In genomic region chr3:50192689-50193141, GRCh38 we compare ENCODE assay signal across 8 cellular contexts. TPM values are rescaled to one million over a fixed set of nuclear protein-coding genes. Genes with fewer than 3 reads are reported as not detected.
DNase-seq lines count a peak whose midpoint lies in the region; ATAC-seq and TF ChIP-seq lines count a peak whose summit lies in the region.

No MANE protein-coding gene starts in this region.

- TF ChIP-seq POLR2A in transverse colon (IDR thresholded peaks at IDR 0.05): no peak

- H3K9me3 ChIP-seq in CD4-positive, CD25-positive, alpha-beta regulatory T cell (ENCODE audit: control insufficient read depth in 2 of 2, low read length in 2 of 2): no peaks in the 10 kb centered on the region
- no peaks in the 10 kb centered on the region for H3K9me3 ChIP-seq in transverse colon

- H3K4me3 ChIP-seq in CD4-positive, CD25-positive, alpha-beta regulatory T cell (ENCODE audit: low read depth, low read length): no peak overlapping the region
- no peak overlapping the region for H3K4me3 ChIP-seq in transverse colon

- H3K4me1 ChIP-seq in CD4-positive, CD25-positive, alpha-beta regulatory T cell (ENCODE audit: control insufficient read depth, insufficient read depth, low read length, poor library complexity, severe bottlenecking): peaks cover 25% of the 10 kb centered on the region
- peaks cover 0 to 20% (median 15%) of the 10 kb centered on the region in 4 donors for H3K4me1 ChIP-seq in transverse colon

- H3K27ac ChIP-seq in CD4-positive, CD25-positive, alpha-beta regulatory T cell (ENCODE audit: insufficient read depth, low read length, poor library complexity, severe bottlenecking): no peak overlapping the region
- H3K27ac ChIP-seq in transverse colon: no peak overlapping the region

- H3K36me3 Mint-ChIP-seq in CD4-positive, CD25-positive, alpha-beta regulatory T cell: no peaks in the 10 kb centered on the region
- no peaks in the 10 kb centered on the region for H3K36me3 Mint-ChIP-seq in osteocyte (ENCODE audit: unreplicated experiment)

- H3K27me3 Mint-ChIP-seq in CD4-positive, CD25-positive, alpha-beta regulatory T cell: peaks cover 33% of the 10 kb centered on the region
- H3K27me3 Mint-ChIP-seq in osteocyte (ENCODE audit: unreplicated experiment): peaks cover 13% of the 10 kb centered on the region

- no peaks in the 10 kb centered on the region for H3K27me3 ChIP-seq in CD4-positive, CD25-positive, alpha-beta regulatory T cell (ENCODE audit: control insufficient read depth, insufficient read depth, low read length)
- H3K27me3 ChIP-seq in transverse colon: peaks cover 40% of the 10 kb centered on the region

- peak; percentile 43 to 50 for ATAC-seq in CD4-positive, CD25-positive, alpha-beta regulatory T cell (ENCODE audit: low read depth in 2 of 2)
- ATAC-seq in GM21515 (IDR thresholded peaks at IDR 0.05; ENCODE audit: unreplicated experiment): no peak

- in situ Hi-C loops in transverse colon (cut with MboI; ENCODE audit: low pct_ligation_motif_present in 1 of 4, low pct_unique_long_range_greater_than_20kb in 1 of 4, low sequenced_read_pairs in 3 of 4): loop anchor here in 3 of 4 donors (5.0 to 10.0 kb wide), 3 partner anchors 35 to 80 kb away; no protein-coding TSS in a partner anchor

- peak overlapping the region in 2 of 3 donors; percentile 45 to 80 for H3K27ac Mint-ChIP-seq in CD4-positive, CD25-positive, alpha-beta regulatory T cell
- H3K27ac Mint-ChIP-seq in osteocyte (ENCODE audit: unreplicated experiment): no peak overlapping the region

- 20% methylated on average over 21 of the region's 21 CpGs; no CpG with 5 or more reads in 1 of the 2 donors for WGBS in transverse colon (ENCODE audit: low coverage in 1 of 2), 2 donors

- H3K9me3 Mint-ChIP-seq in CD4-positive, CD25-positive, alpha-beta regulatory T cell: peaks cover 0 to 1% (median 0%) of the 10 kb centered on the region in 7 donors
- H3K9me3 Mint-ChIP-seq in osteocyte (ENCODE audit: unreplicated experiment): no peaks in the 10 kb centered on the region

- peak; percentile 70 to 83 (median 78) for DNase-seq in CD4-positive, CD25-positive, alpha-beta regulatory T cell
- DNase-seq in HT-29 (ENCODE audit: low spot score) (peak; percentile 73), SHP77 (lab: John Stamatoyannopoulos, UW) (peak; percentile 22 to 30), foreskin melanocyte (peak; percentile 19), osteocyte (ENCODE audit: extremely low spot score, unreplicated experiment) (peak; percentile 91), transverse colon (peak; percentile 78)
- peak; percentile 71 for DNase-seq in activated effector memory CD4-positive, alpha-beta T cell treated with Interleukin-2 at 50 U/mL for 16 hours

- no peaks in the 10 kb centered on the region for H3K36me3 ChIP-seq in CD4-positive, CD25-positive, alpha-beta regulatory T cell (ENCODE audit: control insufficient read depth, insufficient read depth, low read length)
- H3K36me3 ChIP-seq in transverse colon: no peaks in the 10 kb centered on the region

- peaks cover 0 to 17% (median 2%) of the 10 kb centered on the region in 4 donors for H3K4me1 Mint-ChIP-seq in CD4-positive, CD25-positive, alpha-beta regulatory T cell
- peaks cover 3% of the 10 kb centered on the region for H3K4me1 Mint-ChIP-seq in osteocyte (ENCODE audit: unreplicated experiment)

- no peak for TF ChIP-seq EP300 in transverse colon (IDR thresholded peaks at IDR 0.05; ENCODE audit: low read depth)

- intact Hi-C loops in transverse colon (cut with DNase I; ENCODE audit: low total_unique reads): loop anchor here (5.0 kb wide), 1 partner anchor 80 kb away; no protein-coding TSS in a partner anchor

- H3K4me3 Mint-ChIP-seq in CD4-positive, CD25-positive, alpha-beta regulatory T cell: peak overlapping the region in 3 of 4 donors; percentile 61 to 76 (median 65)
- H3K4me3 Mint-ChIP-seq in osteocyte (ENCODE audit: unreplicated experiment): no peak overlapping the region

- TF ChIP-seq CTCF in osteocyte (IDR thresholded peaks at IDR 0.05) (peak; percentile 92), transverse colon (IDR thresholded peaks at IDR 0.05) (peak; percentile 93 to 96 (median 93))

RNA-seq across cellular contexts. Expression of gene GNAT1, which starts 1.3 kb away (rescaled TPM):
- not detected for total RNA-seq in CD4-positive, CD25-positive, alpha-beta regulatory T cell
- polyA plus RNA-seq in CD4-positive, CD25-positive, alpha-beta regulatory T cell: not detected
- 0.18 TPM in 1 of 2 replicates, not detected in the other for total RNA-seq in HT-29 (2014; rRNA removed; shearing (Covaris generic))
- total RNA-seq in osteocyte: not detected in 2 replicates
- total RNA-seq in transverse colon: not detected

RNA-seq across cellular contexts. Expression of gene SLC38A3, which starts 12.4 kb away (rescaled TPM):
- not detected for total RNA-seq in CD4-positive, CD25-positive, alpha-beta regulatory T cell
- polyA plus RNA-seq in CD4-positive, CD25-positive, alpha-beta regulatory T cell: not detected
- 0.70 TPM in 1 of 2 replicates, not detected in the other for total RNA-seq in HT-29 (2014; rRNA removed; shearing (Covaris generic))
- 3.9 and 4.5 TPM in 2 replicates for total RNA-seq in osteocyte
- not detected for total RNA-seq in transverse colon

RNA-seq across cellular contexts. Expression of gene SEMA3F, which starts 37.6 kb away (rescaled TPM):
- total RNA-seq in CD4-positive, CD25-positive, alpha-beta regulatory T cell: 0.52 TPM
- polyA plus RNA-seq in CD4-positive, CD25-positive, alpha-beta regulatory T cell: not detected
- 14.6 and 16.5 TPM in 2 replicates for total RNA-seq in HT-29 (2014; rRNA removed; shearing (Covaris generic))
- 11.8 and 12.9 TPM in 2 replicates for total RNA-seq in osteocyte
- 10 to 100 TPM in 1 of 4 donors, 1 to 10 TPM in 3; 1.9 to 30.6 (median 3.8) TPM for total RNA-seq in transverse colon

RNA-seq across cellular contexts. Expression of gene GNAI2, which starts 43.3 kb away (rescaled TPM):
- total RNA-seq in CD4-positive, CD25-positive, alpha-beta regulatory T cell: 373 TPM
- 100 to 1,000 TPM; 544 to 696 (median 614) TPM for polyA plus RNA-seq in CD4-positive, CD25-positive, alpha-beta regulatory T cell
- 167 and 168 TPM in 2 replicates for total RNA-seq in HT-29 (2014; rRNA removed; shearing (Covaris generic))
- total RNA-seq in osteocyte (340 and 357 TPM in 2 replicates), transverse colon (100 to 1,000 TPM in 1 of 4 donors, 10 to 100 TPM in 3; 69.6 to 322 (median 74.8) TPM)

Comparison
In these comparisons a context has a peak if more than half of its experiments do, and no peak if none do; other contexts are left out.
1. DNase-seq: peak in every context shown above with its lines; median percentile 91 in osteocyte; 78 in CD4-positive, CD25-positive, alpha-beta regulatory T cell; 78 in transverse colon; 73 in HT-29; 71 in activated effector memory CD4-positive, alpha-beta T cell treated with Interleukin-2 at 50 U/mL for 16 hours; 26 in SHP77; 19 in foreskin melanocyte.